14 cellular contexts compared by ENCODE assay signal in the genomic region with DNA sequence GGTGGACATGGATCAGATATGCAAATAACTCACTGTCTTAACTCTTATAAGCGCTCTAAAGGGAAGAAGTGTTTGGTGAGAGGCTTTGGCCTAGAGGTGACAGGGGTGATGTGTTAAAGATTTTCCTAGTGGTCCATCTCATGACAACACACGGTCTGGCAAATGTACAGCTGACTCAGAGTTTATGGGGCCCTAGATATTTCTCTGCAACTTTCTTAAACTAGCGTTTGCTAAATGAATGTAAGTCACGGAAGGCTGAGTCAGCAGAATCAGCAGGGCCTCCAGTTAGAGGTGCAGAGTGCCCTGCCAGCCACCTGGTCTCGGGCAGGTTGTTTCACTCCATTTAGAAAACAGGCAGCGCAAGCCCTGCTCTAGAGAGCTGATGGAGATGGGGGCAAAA. TPM values are rescaled to one million over a fixed set of nuclear protein-coding genes. Genes with fewer than 3 reads are reported as not detected.
A peak's percentile ranks its signal among the peaks of the same experiment; 100 is the strongest.
DNase-seq lines count a peak whose midpoint lies in the region; ATAC-seq and TF ChIP-seq lines count a peak whose summit lies in the region.
"Had no signal": no experiment of that assay in that cellular context is flagged by ENCODE, and none has a peak within 500 bp of the region (broad histone marks: within the 10 kb centered on the region; RNA-seq: fewer than 3 reads in every experiment).

No MANE protein-coding gene starts in this region.

- no peak overlapping the region for H3K4me2 ChIP-seq in osteoblast (ENCODE audit: insufficient read depth, low read length)

- intact Hi-C loops in upper lobe of right lung (cut with DNase I) = no loop called here

- H3K27ac ChIP-seq in osteoblast (ENCODE audit: low read depth, low read length) = peak overlapping the region; percentile 20
- no peak overlapping the region for H3K27ac ChIP-seq in endodermal cell (ENCODE audit: low read depth, low read length)
- no peak overlapping the region for H3K27ac ChIP-seq in upper lobe of right lung
- H3K27ac ChIP-seq: ovary had no signal

- H3K27me3 Mint-ChIP-seq in activated CD8-positive, alpha-beta memory T cell treated with anti-CD3 and anti-CD28 coated beads, Interleukin-2, amount 10 ng/mL, durations not matched to agents 7 days and 5 days = no peaks in the 10 kb centered on the region
- no peaks in the 10 kb centered on the region for H3K27me3 Mint-ChIP-seq in endodermal cell (ENCODE audit: insufficient read depth)
- H3K27me3 Mint-ChIP-seq: activated naive CD4-positive, alpha-beta T cell treated with anti-CD3 and anti-CD28 coated beads, Interleukin-2, amount 10 ng/mL, durations not matched to agents 7 days and 5 days had no signal

- H3K27ac Mint-ChIP-seq in activated CD8-positive, alpha-beta memory T cell treated with anti-CD3 and anti-CD28 coated beads, Interleukin-2, amount 10 ng/mL, durations not matched to agents 7 days and 5 days = peak overlapping the region; percentile 50
- H3K27ac Mint-ChIP-seq in endodermal cell = no peak overlapping the region
- H3K27ac Mint-ChIP-seq: activated naive CD4-positive, alpha-beta T cell treated with anti-CD3 and anti-CD28 coated beads, Interleukin-2, amount 10 ng/mL, durations not matched to agents 7 days and 5 days had no signal

- H3K36me3 ChIP-seq in osteoblast (ENCODE audit: insufficient read depth, low read length) (peaks cover 9% of the 10 kb centered on the region), endodermal cell (ENCODE audit: control insufficient read depth, insufficient read depth, low read length) (peaks cover 35% of the 10 kb centered on the region), upper lobe of right lung (peaks cover 38% of the 10 kb centered on the region)
- H3K36me3 ChIP-seq: ovary had no signal

- no peaks in the 10 kb centered on the region for H3K79me2 ChIP-seq in osteoblast (ENCODE audit: insufficient read depth, low read length)

- H4K20me1 ChIP-seq in osteoblast (ENCODE audit: insufficient read depth, low read length) = no peaks in the 10 kb centered on the region

- no peaks in the 10 kb centered on the region for H3K27me3 ChIP-seq in osteoblast (ENCODE audit: insufficient read depth, low read length)
- H3K27me3 ChIP-seq in endodermal cell (ENCODE audit: control insufficient read depth, insufficient read depth, low read length, poor library complexity, severe bottlenecking) = no peaks in the 10 kb centered on the region
- H3K27me3 ChIP-seq in upper lobe of right lung = no peaks in the 10 kb centered on the region
- H3K27me3 ChIP-seq: ovary had no signal

- CTCF ChIA-PET in activated CD8-positive, alpha-beta memory T cell treated with anti-CD3 and anti-CD28 coated beads, Interleukin-2, amount 10 ng/mL, durations not matched to agents 7 days and 5 days (lab: Charles Lee) = interaction anchor here (1.0 to 4.7 kb wide), 7 partner anchors 9 to 274 kb away, joined by 4 to 45 read pairs (median 11); partner anchors contain the start of gene SOCS1

- H3K4me3 ChIP-seq in astrocyte of the cerebellum (ENCODE audit: low read depth, low read length) = no peak overlapping the region
- H3K4me3 ChIP-seq in osteoblast (ENCODE audit: insufficient read depth, low read length) = no peak overlapping the region
- H3K4me3 ChIP-seq in endodermal cell (ENCODE audit: low read length) = no peak overlapping the region
- H3K4me3 ChIP-seq in upper lobe of right lung = no peak overlapping the region
- H3K4me3 ChIP-seq: ovary had no signal

- peaks cover 12% of the 10 kb centered on the region for H3K4me1 ChIP-seq in osteoblast (ENCODE audit: insufficient read depth, low read length)
- H3K4me1 ChIP-seq in endodermal cell (ENCODE audit: control insufficient read depth, insufficient read depth, low read length) = no peaks in the 10 kb centered on the region
- peaks cover 9% of the 10 kb centered on the region for H3K4me1 ChIP-seq in upper lobe of right lung

- H3K9ac ChIP-seq in endodermal cell (ENCODE audit: extremely low read depth, low read length, poor library complexity, severe bottlenecking) = no peak overlapping the region

- no peak for DNase-seq in activated CD8-positive, alpha-beta memory T cell treated with anti-CD3 and anti-CD28 coated beads, Interleukin-2, amount 10 ng/mL, durations not matched to agents 7 days and 5 days
- no peak for DNase-seq in activated CD8-positive, alpha-beta memory T cell treated with anti-CD3 and anti-CD28 coated beads, Interleukin-2, amount 50 U/mL, for 4 hours
- DNase-seq in M059J (ENCODE audit: low read depth) (peak; percentile 85), astrocyte of the cerebellum (ENCODE audit: low read depth) (peak; percentile 24), osteoblast (ENCODE audit: insufficient read length, low spot score, missing footprints) (peak; percentile 87), endodermal cell (no peak), upper lobe of right lung (no peak)
- DNase-seq in NK-92 treated with Interleukin-12 subunit alpha and Interleukin-12 subunit beta, amount 100 ng/mL, for 24 hours (lab: John Stamatoyannopoulos, UW) = no peak
- DNase-seq: activated CD4-positive, alpha-beta T cell treated with anti-CD3 and anti-CD28 coated beads, Interleukin-2, amount 50 U/mL, for 4 hours; activated naive CD4-positive, alpha-beta T cell treated with anti-CD3 and anti-CD28 coated beads, Interleukin-2, amount 10 ng/mL, durations not matched to agents 7 days and 5 days; mammary epithelial cell; NCI-H1436; ovary had no signal

- no peak for ATAC-seq in activated CD8-positive, alpha-beta memory T cell treated with anti-CD3 and anti-CD28 coated beads, Interleukin-2, amount 10 ng/mL, durations not matched to agents 7 days and 5 days
- no peak for ATAC-seq in upper lobe of right lung
- ATAC-seq: Panc1 had no signal

- H3K4me1 Mint-ChIP-seq in activated CD8-positive, alpha-beta memory T cell treated with anti-CD3 and anti-CD28 coated beads, Interleukin-2, amount 10 ng/mL, durations not matched to agents 7 days and 5 days = peaks cover 85% of the 10 kb centered on the region
- no peaks in the 10 kb centered on the region for H3K4me1 Mint-ChIP-seq in endodermal cell

- TF ChIP-seq CTCF in astrocyte of the cerebellum (IDR thresholded peaks at IDR 0.05; ENCODE audit: low read depth, low read length, missing control alignments) (no peak), osteoblast (IDR thresholded peaks at IDR 0.05; ENCODE audit: extremely low read depth, low read depth, low read length) (no peak), endodermal cell (conservative IDR thresholded peaks at IDR 0.05) (no peak), upper lobe of right lung (IDR thresholded peaks at IDR 0.05) (no peak)

- no peak overlapping the region for H3K4me3 Mint-ChIP-seq in activated CD8-positive, alpha-beta memory T cell treated with anti-CD3 and anti-CD28 coated beads, Interleukin-2, amount 10 ng/mL, durations not matched to agents 7 days and 5 days
- no peak overlapping the region for H3K4me3 Mint-ChIP-seq in endodermal cell
- H3K4me3 Mint-ChIP-seq: activated naive CD4-positive, alpha-beta T cell treated with anti-CD3 and anti-CD28 coated beads, Interleukin-2, amount 10 ng/mL, durations not matched to agents 7 days and 5 days had no signal

- H3K9me3 ChIP-seq in osteoblast (ENCODE audit: low read depth, low read length) (no peaks in the 10 kb centered on the region), endodermal cell (ENCODE audit: control insufficient read depth, low read length) (no peaks in the 10 kb centered on the region), upper lobe of right lung (no peaks in the 10 kb centered on the region)
- H3K9me3 ChIP-seq: ovary had no signal

- no peaks in the 10 kb centered on the region for H3K9me3 Mint-ChIP-seq in activated CD8-positive, alpha-beta memory T cell treated with anti-CD3 and anti-CD28 coated beads, Interleukin-2, amount 10 ng/mL, durations not matched to agents 7 days and 5 days (ENCODE audit: low read depth)
- no peaks in the 10 kb centered on the region for H3K9me3 Mint-ChIP-seq in endodermal cell
- H3K9me3 Mint-ChIP-seq: activated naive CD4-positive, alpha-beta T cell treated with anti-CD3 and anti-CD28 coated beads, Interleukin-2, amount 10 ng/mL, durations not matched to agents 7 days and 5 days had no signal

- in situ Hi-C loops in astrocyte of the cerebellum (cut with HindIII; ENCODE audit: low sequenced_read_pairs) = loop anchor here (5.0 kb wide), 1 partner anchor 33 kb away; no protein-coding TSS in a partner anchor

- no peak overlapping the region for H2AFZ ChIP-seq in osteoblast (ENCODE audit: low read length)

- WGBS in endodermal cell (ENCODE audit: insufficient coverage in 1 of 2, insufficient read length in 1 of 2), 2 experiments = 93 to 96% methylated on average over 4 to 6 of the region's 6 CpGs

- peaks cover 37% of the 10 kb centered on the region for H3K36me3 Mint-ChIP-seq in activated CD8-positive, alpha-beta memory T cell treated with anti-CD3 and anti-CD28 coated beads, Interleukin-2, amount 10 ng/mL, durations not matched to agents 7 days and 5 days
- H3K36me3 Mint-ChIP-seq in endodermal cell (ENCODE audit: low read depth) = peaks cover 47% of the 10 kb centered on the region

RNA-seq across cellular contexts. Expression of gene CLEC16A, which starts 40.1 kb away (rescaled TPM):
- total RNA-seq in activated CD8-positive, alpha-beta memory T cell treated with anti-CD3 and anti-CD28 coated beads, Interleukin-2, amount 10 ng/mL, durations not matched to agents 7 days and 5 days = 10 to 100 TPM; 36.5 to 55.9 TPM
- total RNA-seq in M059J (2014; rRNA removed; shearing (Covaris generic)) = 8.1 and 15.6 TPM in 2 replicates
- 18.9 and 25.7 TPM in 2 replicates for total RNA-seq in osteoblast
- 10 to 100 TPM; 19.5 to 28.3 TPM for total RNA-seq in endodermal cell
- 15.6 TPM for polyA plus RNA-seq in endodermal cell (2013, experiment 1 of 2)
- 15.2 TPM for polyA plus RNA-seq in endodermal cell (2013, experiment 2 of 2)
- total RNA-seq in upper lobe of right lung = 36.9 TPM

RNA-seq across cellular contexts. Expression of gene DEXI, which starts 42.2 kb away (rescaled TPM):
- 10 to 100 TPM; 23.3 to 30.8 TPM for total RNA-seq in activated CD8-positive, alpha-beta memory T cell treated with anti-CD3 and anti-CD28 coated beads, Interleukin-2, amount 10 ng/mL, durations not matched to agents 7 days and 5 days
- total RNA-seq in M059J (2014; rRNA removed; shearing (Covaris generic)) = 53.0 and 60.7 TPM in 2 replicates
- 32.7 and 34.0 TPM in 2 replicates for total RNA-seq in osteoblast
- 10 to 100 TPM; 31.5 to 32.0 TPM for total RNA-seq in endodermal cell
- polyA plus RNA-seq in endodermal cell (2013, experiment 1 of 2) = 33.2 TPM
- polyA plus RNA-seq in endodermal cell (2013, experiment 2 of 2) = 31.2 TPM
- total RNA-seq in upper lobe of right lung = 36.3 TPM

Comparison
In these comparisons a context has a peak if more than half of its experiments do, and no peak if none do; other contexts are left out.
1. DNase-seq: peak in M059J (single experiment), astrocyte of the cerebellum (single experiment) and osteoblast (single experiment); none in activated CD8-positive, alpha-beta memory T cell treated with anti-CD3 and anti-CD28 coated beads, Interleukin-2, amount 10 ng/mL, durations not matched to agents 7 days and 5 days (single experiment), activated CD8-positive, alpha-beta memory T cell treated with anti-CD3 and anti-CD28 coated beads, Interleukin-2, amount 50 U/mL, for 4 hours (single experiment), endodermal cell (single experiment), upper lobe of right lung (single experiment) and NK-92 treated with Interleukin-12 subunit alpha and Interleukin-12 subunit beta, amount 100 ng/mL, for 24 hours (single experiment).